Comparison of ENCODE assay signal across 24 cellular contexts in genomic region chrX:46580613-46581012, GRCh38. TPM values are rescaled to one million over a fixed set of nuclear protein-coding genes. Genes with fewer than 3 reads are reported as not detected.
DNase-seq lines count a peak whose midpoint lies in the region; ATAC-seq and TF ChIP-seq lines count a peak whose summit lies in the region.
"Had no signal": no experiment of that assay in that cellular context is flagged by ENCODE, and none has a peak within 500 bp of the region (broad histone marks: within the 10 kb centered on the region; RNA-seq: fewer than 3 reads in every experiment).

No MANE protein-coding gene starts in this region.

- H3K27me3 Mint-ChIP-seq in osteocyte (ENCODE audit: unreplicated experiment) = no peaks in the 10 kb centered on the region
- peaks cover 53% of the 10 kb centered on the region for H3K27me3 Mint-ChIP-seq in MCF 10A (ENCODE audit: insufficient read depth, unreplicated experiment)
- H3K27me3 Mint-ChIP-seq: CD4-positive, alpha-beta T cell; CD8-positive, alpha-beta memory T cell had no signal

- H2AFZ ChIP-seq in HCT116 (ENCODE audit: low read depth, low read length, poor library complexity, severe bottlenecking) = no peak overlapping the region
- H2AFZ ChIP-seq: GM23248 had no signal

- TF ChIP-seq CTCF in GM12865 (IDR thresholded peaks at IDR 0.05; ENCODE audit: insufficient read depth, low read depth, low read length, missing control alignments) (no peak), HCT116 (IDR thresholded peaks at IDR 0.05 in 2 of 3, conservative IDR thresholded peaks at IDR 0.05 in 1 of 3; ENCODE audit: borderline replicate concordance in 1 of 3, insufficient read depth in 1 of 3, low read depth in 2 of 3, low read length in 2 of 3) (no peak), RWPE2 (IDR thresholded peaks at IDR 0.05; ENCODE audit: poor library complexity, severe bottlenecking) (no peak), osteocyte (IDR thresholded peaks at IDR 0.05) (no peak), MCF 10A (IDR thresholded peaks at IDR 0.05; ENCODE audit: unreplicated experiment) (no peak)

- no TSS peak for BruUV-seq in HCT116 (replicated peaks; lab: Mats Ljungman, UMichigan)
- no TSS peak for BruUV-seq in MCF 10A (replicated peaks; lab: Mats Ljungman, UMichigan)

- H3K36me3 Mint-ChIP-seq in osteocyte (ENCODE audit: unreplicated experiment) (no peaks in the 10 kb centered on the region), MCF 10A (ENCODE audit: insufficient read depth, unreplicated experiment) (no peaks in the 10 kb centered on the region)

- H3K9me3 Mint-ChIP-seq in osteocyte (ENCODE audit: unreplicated experiment) (no peaks in the 10 kb centered on the region), MCF 10A (ENCODE audit: unreplicated experiment) (no peaks in the 10 kb centered on the region)
- H3K9me3 Mint-ChIP-seq: CD4-positive, alpha-beta T cell; CD8-positive, alpha-beta memory T cell had no signal

- H3K4me3 Mint-ChIP-seq in osteocyte (ENCODE audit: unreplicated experiment) (peak overlapping the region; percentile 23), MCF 10A (ENCODE audit: unreplicated experiment) (no peak overlapping the region)
- H3K4me3 Mint-ChIP-seq: CD14-positive monocyte; CD4-positive, alpha-beta T cell had no signal

- RAD21 ChIA-PET in HCT116 (lab: Charles Lee; ENCODE audit: low non-redundant PET in 1 of 2, low total read pairs in 2 of 2, uncharacterized antibody in 2 of 2, unreplicated experiment in 2 of 2) = no interaction called here

- H3K9me3 ChIP-seq in HCT116 (ENCODE audit: control insufficient read depth in 1 of 2, insufficient read depth in 1 of 2, low read depth in 1 of 2, low read length in 2 of 2) (no peaks in the 10 kb centered on the region), RWPE2 (ENCODE audit: severe bottlenecking) (no peaks in the 10 kb centered on the region), right cardiac atrium (ENCODE audit: control insufficient read depth, low read length) (no peaks in the 10 kb centered on the region)
- H3K9me3 ChIP-seq: A549, BE2C had no signal

- H3K27ac ChIP-seq in HCT116 (ENCODE audit: low read depth, low read length) = 0 out of 2 replicates have a peak overlapping the region, but pooled peaks have one; percentile 8
- peak overlapping the region; percentile 97 for H3K27ac ChIP-seq in RWPE2 (ENCODE audit: poor library complexity, severe bottlenecking)
- no peak overlapping the region for H3K27ac ChIP-seq in caudate nucleus (ENCODE audit: low read depth, low read length)
- H3K27ac ChIP-seq in right cardiac atrium (ENCODE audit: low read length) = no peak overlapping the region
- H3K27ac ChIP-seq: BLaER1 treated with 17β-estradiol and CSF1 and Interleukin-3, amounts not matched to agents 10 nM and 100 nM; GM23248 had no signal

- intact Hi-C loops in HCT116 (cut with micrococcal nuclease) (no loop called here), MCF 10A (cut with micrococcal nuclease) (loop anchor here (10.0 kb wide), 1 partner anchor 136 kb away; no protein-coding TSS in a partner anchor), right cardiac atrium (cut with DNase I) (no loop called here)

- no peaks in the 10 kb centered on the region for H3K9me2 ChIP-seq in HCT116 (ENCODE audit: insufficient read depth)

- 96% methylated on average over 6 of the region's 6 CpGs for WGBS in right cardiac atrium

- no peak for TF ChIP-seq POLR2A in HCT116 (IDR thresholded peaks at IDR 0.05; ENCODE audit: borderline replicate concordance, extremely low read depth, insufficient read depth, insufficient read length)

- DNase-seq in GM12865 (ENCODE audit: low read depth) = peak; percentile 32
- no peak for DNase-seq in HCT116 (ENCODE audit: low read depth, low spot score)
- DNase-seq in RWPE2 (ENCODE audit: low spot score) = no peak
- no peak for DNase-seq in osteocyte (ENCODE audit: extremely low spot score, unreplicated experiment)
- DNase-seq in UCSD-AML1 (lab: John Stamatoyannopoulos, UW; ENCODE audit: unreplicated experiment) = no peak
- no peak for DNase-seq in caudate nucleus (lab: John Stamatoyannopoulos, UW)
- DNase-seq in MCF 10A (ENCODE audit: unreplicated experiment) = no peak
- no peak for DNase-seq in right cardiac atrium
- DNase-seq: 8988T; ACHN; AML-193; BE2C; CD4-positive, alpha-beta T cell; CD8-positive, alpha-beta memory T cell; DMS 273 treated with DMSO at 0.1 percent for 48 hours; DMS79; EL; GDM1; GM23248; H7; HCEC 1CT had no signal

- H3K79me2 ChIP-seq in HCT116 (ENCODE audit: insufficient read depth, low read length) = peaks cover 36% of the 10 kb centered on the region

- no peak for TF ChIP-seq RAD21 in HCT116 (IDR thresholded peaks at IDR 0.05; ENCODE audit: low read depth)

- POLR2A ChIA-PET in HCT116 (lab: Charles Lee) (no interaction called here), MCF 10A (lab: Yijun Ruan, JAX) (no interaction called here)

- H4K20me1 ChIP-seq in HCT116 (ENCODE audit: insufficient read depth) = no peaks in the 10 kb centered on the region
- H4K20me1 ChIP-seq: BLaER1 treated with 17β-estradiol and CSF1 and Interleukin-3, amounts not matched to agents 10 nM and 100 nM had no signal

- H3K4me2 ChIP-seq in HCT116 (ENCODE audit: low read length) = no peak overlapping the region
- H3K4me2 ChIP-seq: A549 had no signal

- H3K4me3 ChIP-seq in GM12865 (ENCODE audit: low read depth, low read length) (no peak overlapping the region), HCT116 (replicated peaks in 1 of 2; ENCODE audit: low read depth in 1 of 2, low read length in 2 of 2) (no peak overlapping the region), RWPE2 (ENCODE audit: severe bottlenecking) (no peak overlapping the region), right cardiac atrium (ENCODE audit: low read length) (no peak overlapping the region)
- H3K4me3 ChIP-seq: A549; BLaER1 treated with 17β-estradiol and CSF1 and Interleukin-3, amounts not matched to agents 10 nM and 100 nM; GM23248 had no signal

- peaks cover 36 to 56% of the 10 kb centered on the region in 2 experiments for H3K4me1 ChIP-seq in HCT116 (ENCODE audit: control insufficient read depth in 1 of 2, insufficient read depth in 2 of 2, low read length in 2 of 2)
- H3K4me1 ChIP-seq in RWPE2 (ENCODE audit: insufficient read depth, poor library complexity, severe bottlenecking) = peaks cover 37% of the 10 kb centered on the region
- H3K4me1 ChIP-seq in right cardiac atrium (ENCODE audit: control insufficient read depth, insufficient read depth, low read length) = peaks cover 12% of the 10 kb centered on the region
- H3K4me1 ChIP-seq: BE2C had no signal

- no peaks in the 10 kb centered on the region for H3K27me3 ChIP-seq in HCT116 (ENCODE audit: insufficient read depth, low read length)
- H3K27me3 ChIP-seq in RWPE2 (ENCODE audit: insufficient read depth, poor library complexity, severe bottlenecking) = no peaks in the 10 kb centered on the region
- no peaks in the 10 kb centered on the region for H3K27me3 ChIP-seq in right cardiac atrium (ENCODE audit: control insufficient read depth, insufficient read depth)
- H3K27me3 ChIP-seq: BLaER1 treated with 17β-estradiol and CSF1 and Interleukin-3, amounts not matched to agents 10 nM and 100 nM had no signal

- H3K4me1 Mint-ChIP-seq in osteocyte (ENCODE audit: unreplicated experiment) = peaks cover 59% of the 10 kb centered on the region
- H3K4me1 Mint-ChIP-seq in MCF 10A (ENCODE audit: insufficient read depth, unreplicated experiment) = peaks cover 9% of the 10 kb centered on the region

- H3K27ac Mint-ChIP-seq in osteocyte (ENCODE audit: unreplicated experiment) (no peak overlapping the region), MCF 10A (ENCODE audit: low read depth, unreplicated experiment) (no peak overlapping the region)
- H3K27ac Mint-ChIP-seq: CD4-positive, alpha-beta T cell had no signal

- CTCF ChIA-PET in HCT116 (lab: Charles Lee) = no interaction called here
- CTCF ChIA-PET in MCF 10A (lab: Yijun Ruan, JAX) = no interaction called here

- H3K9ac ChIP-seq in HCT116 (ENCODE audit: low read length) = no peak overlapping the region
- H3K9ac ChIP-seq: BLaER1 treated with 17β-estradiol and CSF1 and Interleukin-3, amounts not matched to agents 10 nM and 100 nM; GM23248 had no signal

- ATAC-seq in HCT116 (no peak), RWPE2 (ENCODE audit: low read depth) (no peak), right cardiac atrium (no peak)
- ATAC-seq: A549 had no signal

- H3K36me3 ChIP-seq in HCT116 (ENCODE audit: control insufficient read depth in 1 of 2, insufficient read depth in 2 of 2, low read length in 2 of 2) (no peaks in the 10 kb centered on the region), RWPE2 (ENCODE audit: low read depth) (no peaks in the 10 kb centered on the region)
- H3K36me3 ChIP-seq: BE2C had no signal

TF ChIP-seq in HCT116, 20 proteins besides CTCF, POLR2A, EP300 and RAD21:
- TF ChIP-seq ELF1 (IDR thresholded peaks at IDR 0.05; ENCODE audit: borderline replicate concordance, low read depth) (no peak), SRF (IDR thresholded peaks at IDR 0.05; ENCODE audit: low read depth) (no peak), ATF3 (IDR thresholded peaks at IDR 0.05) (no peak), ZNF274 (IDR thresholded peaks at IDR 0.05; ENCODE audit: low read depth, low read length) (no peak), POLR2AphosphoS5 (IDR thresholded peaks at IDR 0.05; ENCODE audit: low read depth, low read length) (no peak), SP1 (IDR thresholded peaks at IDR 0.05; ENCODE audit: low read depth) (no peak), MAX (IDR thresholded peaks at IDR 0.05) (no peak)

RNA-seq across cellular contexts. Expression of gene CHST7, which starts 7.0 kb away (rescaled TPM):
- total RNA-seq in HCT116 (2021; ENCODE audit: unreplicated experiment) (7.7 TPM), osteocyte (14.8 and 16.7 TPM in 2 replicates), MCF 10A (2022) (1.2 and 1.6 TPM in 2 replicates), right cardiac atrium (10 to 100 TPM; 12.8 to 41.5 (median 16.2) TPM)
- polyA plus RNA-seq in HCT116 (2012) = 4.3 and 4.5 TPM in 2 replicates
- polyA plus RNA-seq in right cardiac atrium = 10.6 TPM

RNA-seq across cellular contexts. Expression of gene ZNF674, which starts 35.4 kb away (rescaled TPM):
- total RNA-seq in HCT116 (2021; ENCODE audit: unreplicated experiment) = 5.2 TPM
- 4.0 TPM in 2 replicates for polyA plus RNA-seq in HCT116 (2012)
- 6.1 and 8.8 TPM in 2 replicates for total RNA-seq in osteocyte
- total RNA-seq in MCF 10A (2022) = 7.2 and 9.7 TPM in 2 replicates
- 1 to 10 TPM; 2.7 to 3.2 (median 3.0) TPM for total RNA-seq in right cardiac atrium
- 1.4 TPM for polyA plus RNA-seq in right cardiac atrium

Comparison
In these comparisons a context has a peak if more than half of its experiments do, and no peak if none do; other contexts are left out.
1. H3K27ac ChIP-seq: peak in HCT116 (single experiment) and RWPE2 (single experiment); none in caudate nucleus (single experiment) and right cardiac atrium (single experiment).